ENCODE assay signal across 8 cellular contexts in genomic region chr1:205294175-205294913, GRCh38. TPM values are rescaled to one million over a fixed set of nuclear protein-coding genes. Genes with fewer than 3 reads are reported as not detected.
DNase-seq lines count a peak whose midpoint lies in the region; ATAC-seq and TF ChIP-seq lines count a peak whose summit lies in the region.

No MANE protein-coding gene starts in this region.

- WGBS in IMR-90 (ENCODE audit: extremely low coverage in 2 of 2, insufficient read length in 1 of 2), 2 experiments: 30% methylated on average over 2 of the region's 6 CpGs; no CpG with 5 or more reads in 1 of the 2 experiments
- 2% methylated on average over 3 of the region's 6 CpGs for WGBS in mesenchymal stem cell

- H3K4me1 ChIP-seq in IMR-90 (ENCODE audit: control insufficient read depth, insufficient read depth, low read length): peaks cover 31% of the 10 kb centered on the region
- peaks cover 28% of the 10 kb centered on the region for H3K4me1 ChIP-seq in mesenchymal stem cell (ENCODE audit: control insufficient read depth, insufficient read depth, low read depth, low read length)

- intact Hi-C loops in IMR-90 (cut with micrococcal nuclease): loop anchor here (1.0 kb wide), 1 partner anchor 10 kb away; no protein-coding TSS in a partner anchor

- H3K9me3 ChIP-seq in IMR-90 (ENCODE audit: control insufficient read depth, insufficient read depth, low read length) (no peaks in the 10 kb centered on the region), mesenchymal stem cell (ENCODE audit: control insufficient read depth, low read length) (no peaks in the 10 kb centered on the region)

- peak; percentile 71 for ATAC-seq in IMR-90 (ENCODE audit: low read depth)
- ATAC-seq in HG02981 (IDR thresholded peaks at IDR 0.05; ENCODE audit: unreplicated experiment): no peak
- ATAC-seq in HG02678 (IDR thresholded peaks at IDR 0.05; ENCODE audit: unreplicated experiment): no peak

- peak overlapping the region; percentile 96 for H3K56ac ChIP-seq in IMR-90 (ENCODE audit: extremely low read depth, insufficient read depth, low read length)

- H2AFZ ChIP-seq in IMR-90 (replicated peaks; ENCODE audit: low read length, poor library complexity) (peak overlapping the region; percentile 79), mesenchymal stem cell (ENCODE audit: low read depth, low read length) (no peak overlapping the region)

- H2BK5ac ChIP-seq in IMR-90 (ENCODE audit: low read depth, low read length, poor library complexity, severe bottlenecking) (peak overlapping the region; percentile 97), mesenchymal stem cell (ENCODE audit: low read depth, low read length, poor library complexity, severe bottlenecking) (peak overlapping the region; percentile 85)

- no peaks in the 10 kb centered on the region for H3K36me3 ChIP-seq in IMR-90 (ENCODE audit: control insufficient read depth, insufficient read depth, low read length)
- no peaks in the 10 kb centered on the region for H3K36me3 ChIP-seq in mesenchymal stem cell (ENCODE audit: control insufficient read depth in 1 of 2, insufficient read depth in 2 of 2, low read depth in 1 of 2, low read length in 2 of 2)

- H2BK20ac ChIP-seq in IMR-90 (ENCODE audit: low read depth, low read length): peak overlapping the region; percentile 100

- peaks cover 13 to 49% of the 10 kb centered on the region in 2 experiments; a peak in 3 of 4 replicates for H3K79me1 ChIP-seq in IMR-90 (ENCODE audit: low read depth in 1 of 2, low read length in 2 of 2)
- H3K79me1 ChIP-seq in mesenchymal stem cell (replicated peaks; ENCODE audit: low read length, poor library complexity, severe bottlenecking): no peaks in the 10 kb centered on the region

- peaks cover 39% of the 10 kb centered on the region for H3K9me1 ChIP-seq in IMR-90 (ENCODE audit: insufficient read depth, low read length)

- dilution Hi-C loops in IMR-90 (cut with HindIII; ENCODE audit: low sequenced_read_pairs, unreplicated experiment): no loop called here

- peak overlapping the region; percentile 99 for H2BK15ac ChIP-seq in IMR-90 (ENCODE audit: low read depth, low read length)
- peak overlapping the region; percentile 92 for H2BK15ac ChIP-seq in mesenchymal stem cell (ENCODE audit: low read depth, poor library complexity, severe bottlenecking)

- H3K9ac ChIP-seq in IMR-90 (ENCODE audit: low read depth, low read length) (peak overlapping the region; percentile 61), mesenchymal stem cell (ENCODE audit: low read length) (peak overlapping the region; percentile 45)

- H4K91ac ChIP-seq in IMR-90 (ENCODE audit: insufficient read depth, low read depth, low read length): peak overlapping the region; percentile 97
- peak overlapping the region; percentile 99 for H4K91ac ChIP-seq in mesenchymal stem cell (ENCODE audit: low read length)

- H3K14ac ChIP-seq in IMR-90 (replicated peaks; ENCODE audit: low read depth, low read length) (peak overlapping the region; percentile 99), mesenchymal stem cell (ENCODE audit: low read length in 2 of 2) (peak overlapping the region in 1 of 2 experiments; percentile 66)

- POLR2A ChIA-PET in IMR-90 (lab: Charles Lee; ENCODE audit: unreplicated experiment): interaction anchor here (0.6 kb wide), 1 partner anchor 896 kb away, joined by 3 read pairs; no protein-coding TSS in a partner anchor

- H4K8ac ChIP-seq in IMR-90 (ENCODE audit: low read depth in 2 of 2, low read length in 2 of 2) (peak overlapping the region; percentile 97 to 99), mesenchymal stem cell (ENCODE audit: low read length) (peak overlapping the region; percentile 98)

- no TSS peak for BruUV-seq in IMR-90 (replicated peaks; lab: Mats Ljungman, UMichigan)

- TF ChIP-seq POLR2A in IMR-90 (IDR thresholded peaks at IDR 0.05; ENCODE audit: low read depth, low read length): no peak

- H3K4ac ChIP-seq in IMR-90 (ENCODE audit: low read depth, low read length): peak overlapping the region; percentile 99
- peak overlapping the region; percentile 93 to 99 for H3K4ac ChIP-seq in mesenchymal stem cell (ENCODE audit: low read depth in 1 of 2, low read length in 2 of 2)

- TF ChIP-seq RAD21 in IMR-90 (IDR thresholded peaks at IDR 0.05; ENCODE audit: low read length): peak; percentile 15; the same call in 1 of the 2 replicates

- H2BK120ac ChIP-seq in IMR-90 (ENCODE audit: low read depth, low read length): peak overlapping the region; percentile 100
- H2BK120ac ChIP-seq in mesenchymal stem cell (ENCODE audit: low read depth, low read length): peak overlapping the region; percentile 97

- H3K4me2 ChIP-seq in IMR-90 (ENCODE audit: low read depth, low read length) (peak overlapping the region; percentile 25), mesenchymal stem cell (ENCODE audit: low read length, poor library complexity, severe bottlenecking) (peak overlapping the region; percentile 7)

- peak overlapping the region; percentile 91 for H4K5ac ChIP-seq in IMR-90 (ENCODE audit: low read depth, low read length)

- H3K23ac ChIP-seq in IMR-90 (ENCODE audit: low read depth, low read length) (peak overlapping the region; percentile 99), mesenchymal stem cell (ENCODE audit: low read length in 2 of 2) (no peak overlapping the region)

- H2AK5ac ChIP-seq in IMR-90 (ENCODE audit: low read depth, low read length) (peak overlapping the region; percentile 99), mesenchymal stem cell (ENCODE audit: low read length, severe bottlenecking) (peak overlapping the region; percentile 81)

- peak; percentile 100 for DNase-seq in A172 (ENCODE audit: low spot score)
- DNase-seq in IMR-90: peak; percentile 99
- peak; percentile 71 for DNase-seq in ecto neural progenitor cell (ENCODE audit: low spot score)
- peak; percentile 99 for DNase-seq in mesenchymal stem cell
- no peak for DNase-seq in NCI-H2196 treated with DMSO at 0.1 percent for 48 hours (lab: John Stamatoyannopoulos, UW; ENCODE audit: unreplicated experiment)
- no peak for DNase-seq in effector CD8-positive, alpha-beta T cell (lab: John Stamatoyannopoulos, UW)

- H3K4me3 ChIP-seq in IMR-90 (ENCODE audit: insufficient read depth, low read depth, low read length) (no peak overlapping the region), mesenchymal stem cell (ENCODE audit: insufficient read depth in 1 of 2, low read depth in 1 of 2, low read length in 2 of 2) (peak overlapping the region in 1 of 2 experiments; percentile 10)

- H3K18ac ChIP-seq in IMR-90 (ENCODE audit: low read depth, low read length) (peak overlapping the region; percentile 92), mesenchymal stem cell (ENCODE audit: low read depth in 1 of 2, low read length in 2 of 2) (peak overlapping the region; percentile 94 to 99)

- CTCF ChIA-PET in IMR-90 (lab: Yijun Ruan, JAX): interaction anchor here (0.6 to 1.9 kb wide), 5 partner anchors 9 to 243 kb away, joined by 3 to 8 read pairs (median 3); no protein-coding TSS in a partner anchor

- no peak for TF ChIP-seq CTCF in IMR-90 (conservative IDR thresholded peaks at IDR 0.05; ENCODE audit: low read depth, low read length)

- H3K27me3 ChIP-seq in IMR-90 (ENCODE audit: control insufficient read depth, insufficient read depth, low read length) (no peaks in the 10 kb centered on the region), mesenchymal stem cell (ENCODE audit: control insufficient read depth in 1 of 2, insufficient read depth in 1 of 2, low read length in 2 of 2) (no peaks in the 10 kb centered on the region)

- peak overlapping the region; percentile 98 for H3K27ac ChIP-seq in IMR-90 (ENCODE audit: insufficient read depth, low read length)
- peak overlapping the region; percentile 96 for H3K27ac ChIP-seq in mesenchymal stem cell (ENCODE audit: low read length, poor library complexity, severe bottlenecking)

- peak overlapping the region; percentile 99 to 100 for H2BK12ac ChIP-seq in mesenchymal stem cell (ENCODE audit: low read length in 2 of 2)

- in situ Hi-C loops in IMR-90 (cut with MboI; ENCODE audit: low sequenced_read_pairs): no loop called here

- H2AK9ac ChIP-seq in IMR-90 (replicated peaks; ENCODE audit: low read depth, low read length, poor library complexity): peak overlapping the region; percentile 94

- H4K20me1 ChIP-seq in IMR-90 (ENCODE audit: insufficient read depth, low read length): no peaks in the 10 kb centered on the region

TF ChIP-seq in IMR-90, 13 proteins besides CTCF, POLR2A, EP300 and RAD21 (continues in another document):
- TF ChIP-seq MAZ (IDR thresholded peaks at IDR 0.05; ENCODE audit: borderline replicate concordance, low read depth, low read length): peak; percentile 70; the same call in 1 of the 2 replicates
- TF ChIP-seq MAFK (IDR thresholded peaks at IDR 0.05; ENCODE audit: low read depth, low read length): peak; percentile 41
- TF ChIP-seq, protein P1, sequence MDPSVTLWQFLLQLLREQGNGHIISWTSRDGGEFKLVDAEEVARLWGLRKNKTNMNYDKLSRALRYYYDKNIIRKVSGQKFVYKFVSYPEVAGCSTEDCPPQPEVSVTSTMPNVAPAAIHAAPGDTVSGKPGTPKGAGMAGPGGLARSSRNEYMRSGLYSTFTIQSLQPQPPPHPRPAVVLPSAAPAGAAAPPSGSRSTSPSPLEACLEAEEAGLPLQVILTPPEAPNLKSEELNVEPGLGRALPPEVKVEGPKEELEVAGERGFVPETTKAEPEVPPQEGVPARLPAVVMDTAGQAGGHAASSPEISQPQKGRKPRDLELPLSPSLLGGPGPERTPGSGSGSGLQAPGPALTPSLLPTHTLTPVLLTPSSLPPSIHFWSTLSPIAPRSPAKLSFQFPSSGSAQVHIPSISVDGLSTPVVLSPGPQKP (IDR thresholded peaks at IDR 0.05; ENCODE audit: borderline replicate concordance, low read depth, low read length): no peak
- no peak for TF ChIP-seq CHD1 (IDR thresholded peaks at IDR 0.05; ENCODE audit: low read depth, low read length)
- peak; percentile 44; the same call in 1 of the 2 replicates for TF ChIP-seq BHLHE40 (IDR thresholded peaks at IDR 0.05; ENCODE audit: low read depth, low read length)
- TF ChIP-seq FOS (IDR thresholded peaks at IDR 0.05; ENCODE audit: low read depth, low read length): peak; percentile 94
- TF ChIP-seq MXI1 (IDR thresholded peaks at IDR 0.05; ENCODE audit: borderline replicate concordance, low read depth, low read length): no peak
- peak; percentile 25; the same call in 1 of the 2 replicates for TF ChIP-seq SMC3 (IDR thresholded peaks at IDR 0.05; ENCODE audit: low read depth, low read length)
- TF ChIP-seq NFE2L2 (IDR thresholded peaks at IDR 0.05; ENCODE audit: low read depth, low read length): no peak; the same call in 1 of the 2 replicates

RNA-seq across cellular contexts. Expression of gene NUAK2, which starts 27.2 kb away (rescaled TPM):
- total RNA-seq in A172 (2014; rRNA removed; shearing (Covaris generic)): 16.3 and 18.4 TPM in 2 replicates
- total RNA-seq in IMR-90 (2012; rRNA removed): 7.2 and 8.1 TPM in 2 replicates
- polyA plus RNA-seq in IMR-90 (2012; rRNA removed): 17.6 and 18.7 TPM in 2 replicates
- polyA plus RNA-seq in IMR-90 (2012; cell fraction: cytosol; rRNA removed): 12.3 and 18.8 TPM in 2 replicates
- polyA plus RNA-seq in IMR-90 (2012; cell fraction: nucleus; rRNA removed; ENCODE audit: low replicate concordance): 22.8 and 32.1 TPM in 2 replicates
- 2.9 TPM for polyA plus RNA-seq in mesenchymal stem cell (2013, experiment 1 of 2)
- 2.9 TPM for polyA plus RNA-seq in mesenchymal stem cell (2013, experiment 2 of 2)

Comparison
In these comparisons a context has a peak if more than half of its experiments do, and no peak if none do; other contexts are left out.
1. DNase-seq: peak in A172 (single experiment), IMR-90 (single experiment), ecto neural progenitor cell (single experiment) and mesenchymal stem cell (single experiment); none in NCI-H2196 treated with DMSO at 0.1 percent for 48 hours (single experiment) and effector CD8-positive, alpha-beta T cell (single experiment).